8 cellular contexts compared by ENCODE assay signal in genomic region chr19:48965033-48965805, GRCh38. TPM values are rescaled to one million over a fixed set of nuclear protein-coding genes. Genes with fewer than 3 reads are reported as not detected.
DNase-seq lines count a peak whose midpoint lies in the region; ATAC-seq and TF ChIP-seq lines count a peak whose summit lies in the region.

Gene FTL (plus strand): TSS chr19:48965309. CDS start chr19:48965508, 199 bp downstream.

- TF ChIP-seq EP300 in neural cell (conservative IDR thresholded peaks at IDR 0.05; ENCODE audit: poor library complexity, severe bottlenecking) = no peak

- no peaks in the 10 kb centered on the region for H3K27me3 ChIP-seq in H9 (ENCODE audit: insufficient read depth, low read length)
- no peaks in the 10 kb centered on the region for H3K27me3 ChIP-seq in MM.1S (replicated peaks; ENCODE audit: insufficient read depth, low read length)
- H3K27me3 ChIP-seq in neural cell (ENCODE audit: insufficient read depth, low read depth, low read length) = no peaks in the 10 kb centered on the region

- no peak within 1 kb of the TSS for H3T11ph ChIP-seq in H9 (ENCODE audit: low read length)

- no peak for TF ChIP-seq CTCF in H9 (conservative IDR thresholded peaks at IDR 0.05)
- no peak for TF ChIP-seq CTCF in MM.1S (IDR thresholded peaks at IDR 0.05; ENCODE audit: low read length)
- TF ChIP-seq CTCF in fibroblast of the aortic adventitia (IDR thresholded peaks at IDR 0.05; ENCODE audit: insufficient read depth, low read length) = no peak
- no peak for TF ChIP-seq CTCF in neural cell (IDR thresholded peaks at IDR 0.05; ENCODE audit: poor library complexity, severe bottlenecking)

- H3K9me3 ChIP-seq in H9 (ENCODE audit: control insufficient read depth, low read depth, low read length) (no peaks in the 10 kb centered on the region), MM.1S (replicated peaks; ENCODE audit: insufficient read depth, low read length) (no peaks in the 10 kb centered on the region), neural cell (ENCODE audit: low read length) (no peaks in the 10 kb centered on the region)

- no peak within 1 kb of the TSS for H3K23ac ChIP-seq in H9 (ENCODE audit: insufficient read length, low read depth, low read length)

- no peak for TF ChIP-seq RAD21 in neural cell (conservative IDR thresholded peaks at IDR 0.05)

- H2AK5ac ChIP-seq in H9 (ENCODE audit: insufficient read length, low read length) = no peak within 1 kb of the TSS

- peak within 1 kb of the TSS; percentile 96 to 98 for H3K4me3 Mint-ChIP-seq in H9
- peak within 1 kb of the TSS; percentile 92 to 96 for H3K4me3 Mint-ChIP-seq in stimulated activated naive CD8-positive, alpha-beta T cell treated with anti-CD3 and anti-CD28 coated beads, Interleukin-15, amount 100 ng/mL, for 72 hours

- peak; percentile 73 for ATAC-seq in stimulated activated naive CD8-positive, alpha-beta T cell treated with anti-CD3 and anti-CD28 coated beads, Interleukin-15, amount 100 ng/mL, for 72 hours

- no peaks in the 10 kb centered on the region for H3K79me1 ChIP-seq in H9 (ENCODE audit: insufficient read depth, low read depth, low read length, poor library complexity, severe bottlenecking)

- peak within 1 kb of the TSS; percentile 91 for H3K18ac ChIP-seq in H9 (ENCODE audit: insufficient read length, low read depth, low read length)

- H2BK20ac ChIP-seq in H9 (ENCODE audit: low read depth, low read length, poor library complexity, severe bottlenecking) = no peak within 1 kb of the TSS

- peaks cover 30 to 51% of the 10 kb centered on the region in 2 experiments for H3K4me1 Mint-ChIP-seq in H9
- H3K4me1 Mint-ChIP-seq in stimulated activated naive CD8-positive, alpha-beta T cell treated with anti-CD3 and anti-CD28 coated beads, Interleukin-15, amount 100 ng/mL, for 72 hours = peaks cover 82% of the 10 kb centered on the region

- no CpG with 5 or more reads among the region's 52 CpGs for WGBS in H9 (ENCODE audit: extremely low coverage, insufficient read length, low lambda C conversion rate)

- H2BK120ac ChIP-seq in H9 (ENCODE audit: low read depth, low read length, poor library complexity, severe bottlenecking) = no peak within 1 kb of the TSS

- H3K36me3 Mint-ChIP-seq in H9 (ENCODE audit: insufficient read depth in 1 of 3, low read depth in 3 of 3) = peaks cover 30 to 61% (median 55%) of the 10 kb centered on the region in 3 experiments; a peak in 6 of 7 replicates

- peak within 1 kb of the TSS; percentile 69 for H3K9ac ChIP-seq in H9 (ENCODE audit: extremely low read depth, insufficient read length, low read length)
- peak within 1 kb of the TSS; percentile 83 for H3K9ac ChIP-seq in MM.1S (ENCODE audit: low read length)
- H3K9ac ChIP-seq in neural cell (ENCODE audit: low read length) = peak within 1 kb of the TSS; percentile 89

- peak; percentile 94 for DNase-seq in ELR (ENCODE audit: low read depth)
- peak; percentile 97 for DNase-seq in H9
- DNase-seq in MM.1S = peak; percentile 95
- DNase-seq in SIG-M5 treated with dmso at 0.1 percent for 504 hours (lab: John Stamatoyannopoulos, UW; ENCODE audit: unreplicated experiment) = peak; percentile 92
- peak; percentile 75 for DNase-seq in activated gamma-delta T cell (lab: John Stamatoyannopoulos, UW)
- peak; percentile 96 for DNase-seq in fibroblast of the aortic adventitia (ENCODE audit: low read depth)
- DNase-seq in stimulated activated naive CD8-positive, alpha-beta T cell treated with anti-CD3 and anti-CD28 coated beads, Interleukin-15, amount 100 ng/mL, for 72 hours = peak; percentile 95

- H3K4me1 ChIP-seq in H9 (ENCODE audit: insufficient read depth, low read length) = no peaks in the 10 kb centered on the region; the same call in 1 of the 2 replicates
- H3K4me1 ChIP-seq in MM.1S (ENCODE audit: low read length) = peaks cover 42% of the 10 kb centered on the region

- no peak within 1 kb of the TSS for H4K8ac ChIP-seq in H9 (replicated peaks; ENCODE audit: insufficient read length, low read depth, low read length)

- no peak within 1 kb of the TSS for H2BK5ac ChIP-seq in H9 (ENCODE audit: insufficient read length, low read length)

- no peak within 1 kb of the TSS for H4K91ac ChIP-seq in H9 (ENCODE audit: insufficient read length, low read depth, low read length)

- peak within 1 kb of the TSS; percentile 97 to 98 (median 98) for H3K27ac Mint-ChIP-seq in H9
- H3K27ac Mint-ChIP-seq in stimulated activated naive CD8-positive, alpha-beta T cell treated with anti-CD3 and anti-CD28 coated beads, Interleukin-15, amount 100 ng/mL, for 72 hours = peak within 1 kb of the TSS; percentile 96 to 98

- no peak within 1 kb of the TSS for H2BK12ac ChIP-seq in H9 (ENCODE audit: insufficient read length, low read depth, low read length)

- H2BK15ac ChIP-seq in H9 (ENCODE audit: low read depth, low read length) = no peak within 1 kb of the TSS

- no peak within 1 kb of the TSS for H3K4ac ChIP-seq in H9 (ENCODE audit: low read depth, low read length)

- peak within 1 kb of the TSS; percentile 82 for H3K14ac ChIP-seq in H9 (ENCODE audit: insufficient read depth, low read length)

- H3K9me3 Mint-ChIP-seq in H9 = peaks cover 0 to 5% of the 10 kb centered on the region in 2 experiments; a peak in 2 of 5 replicates
- no peaks in the 10 kb centered on the region for H3K9me3 Mint-ChIP-seq in stimulated activated naive CD8-positive, alpha-beta T cell treated with anti-CD3 and anti-CD28 coated beads, Interleukin-15, amount 100 ng/mL, for 72 hours

- no peak within 1 kb of the TSS for H2AFZ ChIP-seq in H9 (ENCODE audit: low read length)
- peak within 1 kb of the TSS; percentile 19 for H2AFZ ChIP-seq in MM.1S (ENCODE audit: low read length)
- peak within 1 kb of the TSS; percentile 3 for H2AFZ ChIP-seq in neural cell (ENCODE audit: low read depth, low read length)

- H3K4me3 ChIP-seq in MM.1S (ENCODE audit: low read length) (peak within 1 kb of the TSS; percentile 94), fibroblast of the aortic adventitia (ENCODE audit: low read depth, low read length) (peak within 1 kb of the TSS; percentile 99), neural cell (ENCODE audit: low read length) (peak within 1 kb of the TSS; percentile 80)

- H3K4me2 ChIP-seq in H9 (ENCODE audit: insufficient read depth, insufficient read length, low read length) (peak within 1 kb of the TSS; percentile 82), MM.1S (ENCODE audit: low read depth, low read length) (peak within 1 kb of the TSS; percentile 85), neural cell (ENCODE audit: low read length) (peak within 1 kb of the TSS; percentile 81)

- no peaks in the 10 kb centered on the region for H3K79me2 ChIP-seq in H9 (ENCODE audit: insufficient read depth, low read length)
- peaks cover 21% of the 10 kb centered on the region for H3K79me2 ChIP-seq in MM.1S (ENCODE audit: low read length)
- H3K79me2 ChIP-seq in neural cell (replicated peaks; ENCODE audit: insufficient read depth, low read length) = peaks cover 6% of the 10 kb centered on the region

- H4K20me1 ChIP-seq in H9 (ENCODE audit: control insufficient read depth, insufficient read depth, insufficient read length) (peaks cover 3% of the 10 kb centered on the region), MM.1S (ENCODE audit: insufficient read depth, low read length) (no peaks in the 10 kb centered on the region), neural cell (ENCODE audit: insufficient read depth) (no peaks in the 10 kb centered on the region)

- H4K5ac ChIP-seq in H9 (ENCODE audit: insufficient read length, low read depth, low read length) = no peak within 1 kb of the TSS

- H3K9me2 ChIP-seq in MM.1S (replicated peaks; ENCODE audit: insufficient read depth, low read length) (no peaks in the 10 kb centered on the region), neural cell (ENCODE audit: insufficient read depth, low read length) (no peaks in the 10 kb centered on the region)

- H3K27ac ChIP-seq in H9 (ENCODE audit: insufficient read length, low read depth, low read length) = peak within 1 kb of the TSS; percentile 50
- H3K27ac ChIP-seq in MM.1S (ENCODE audit: low read length) = peak within 1 kb of the TSS; percentile 73
- peak within 1 kb of the TSS; percentile 81 for H3K27ac ChIP-seq in neural cell (ENCODE audit: low read length)

- H3K23me2 ChIP-seq in H9 (ENCODE audit: insufficient read length, low read depth, low read length, poor library complexity, severe bottlenecking) = peaks cover 14% of the 10 kb centered on the region

- H3K56ac ChIP-seq in H9 (ENCODE audit: insufficient read length, low read depth, low read length) = no peak within 1 kb of the TSS

- H3F3A ChIP-seq in MM.1S (ENCODE audit: insufficient read depth, low read length) (peaks cover 55% of the 10 kb centered on the region), neural cell (ENCODE audit: insufficient read depth, low read length, poor library complexity, severe bottlenecking) (no peaks in the 10 kb centered on the region)

- H3K27me3 Mint-ChIP-seq in H9 (ENCODE audit: low read depth) = peaks cover 2% of the 10 kb centered on the region; the same call in 1 of the 2 replicates
- H3K27me3 Mint-ChIP-seq in stimulated activated naive CD8-positive, alpha-beta T cell treated with anti-CD3 and anti-CD28 coated beads, Interleukin-15, amount 100 ng/mL, for 72 hours = no peaks in the 10 kb centered on the region

- H3K36me3 ChIP-seq in MM.1S (replicated peaks; ENCODE audit: insufficient read depth, low read length) (no peaks in the 10 kb centered on the region), neural cell (ENCODE audit: insufficient read depth, low read length) (no peaks in the 10 kb centered on the region)

TF ChIP-seq in neural cell, 6 proteins besides CTCF, POLR2A, EP300 and RAD21 (continues in another document):
- TF ChIP-seq POLR2AphosphoS5 (IDR thresholded peaks at IDR 0.05) = peak; percentile 94

RNA-seq across cellular contexts. Expression of gene FTL, which starts in this region (rescaled TPM):
- total RNA-seq in H9 (2021) = 1,244 and 1,245 TPM in 2 replicates
- 5,494 and 8,302 TPM in 2 replicates for total RNA-seq in fibroblast of the aortic adventitia (ENCODE audit: low replicate concordance)
- polyA plus RNA-seq in neural cell = 886 and 909 TPM in 2 replicates
- polyA minus RNA-seq in neural cell = 487 and 495 TPM in 2 replicates

Comparison
In these comparisons a context has a peak if more than half of its experiments do, and no peak if none do; other contexts are left out.
1. Peak in every context shown above with its lines: DNase-seq, ATAC-seq, H3K4me3 ChIP-seq and H3K27ac ChIP-seq.